In genomic region chr3:16059700-16060357, GRCh38 we compare ENCODE assay signal across 13 cellular contexts.
A peak's percentile ranks its signal among the peaks of the same experiment; 100 is the strongest.
DNase-seq lines count a peak whose midpoint lies in the region; ATAC-seq and TF ChIP-seq lines count a peak whose summit lies in the region.
"Had no signal": no experiment of that assay in that cellular context is flagged by ENCODE, and none has a peak within 500 bp of the region (broad histone marks: within the 10 kb centered on the region; RNA-seq: fewer than 3 reads in every experiment).

No MANE protein-coding gene starts in this region.

- DNase-seq in Caco-2 (no peak), body of pancreas (no peak), kidney glomerular epithelial cell (lab: John Stamatoyannopoulos, UW) (peak; percentile 28), NCI-H2227 (lab: John Stamatoyannopoulos, UW; ENCODE audit: unreplicated experiment) (no peak), inferior parietal cortex (ENCODE audit: extremely low spot score) (no peak)
- DNase-seq in activated CD4-positive, alpha-beta T cell treated with anti-CD3 and anti-CD28 coated beads for 48 hours, result no peak
- DNase-seq in stimulated activated naive CD8-positive, alpha-beta T cell treated with anti-CD3 and anti-CD28 coated beads, Interleukin-15, Interleukin-2, amounts not matched to agents 100 U/mL and 50 U/mL, for 24 hours, result no peak
- DNase-seq: activated CD4-positive, alpha-beta T cell treated with anti-CD3 and anti-CD28 coated beads, Interleukin-2, amount 50 U/mL, for 48 hours; DND-41; NCI-H1417 treated with DMSO at 0.1 percent for 48 hours; T-helper 1 cell had no signal

- H3K9ac ChIP-seq in skeletal muscle tissue (ENCODE audit: low read depth in 1 of 3, low read length in 3 of 3), result no peak overlapping the region

- H3K4me3 ChIP-seq in Caco-2 (ENCODE audit: low read depth, low read length), result no peak overlapping the region
- H3K4me3 ChIP-seq in body of pancreas, result no peak overlapping the region
- peak overlapping the region in 1 of 3 donors; percentile 3 for H3K4me3 ChIP-seq in skeletal muscle tissue (ENCODE audit: low read length in 3 of 3)

- no peaks in the 10 kb centered on the region for H3K27me3 Mint-ChIP-seq in Caco-2 (ENCODE audit: insufficient read depth, unreplicated experiment)

- intact Hi-C loops in Caco-2 (cut with micrococcal nuclease; ENCODE audit: unreplicated experiment), result loop anchor here (1.0 to 5.0 kb wide), 2 partner anchors 9 to 187 kb away; no protein-coding TSS in a partner anchor
- intact Hi-C loops in body of pancreas (cut with DNase I), result no loop called here

- H3K9me3 Mint-ChIP-seq in Caco-2 (ENCODE audit: unreplicated experiment), result peaks cover 9% of the 10 kb centered on the region
- H3K9me3 Mint-ChIP-seq: activated naive CD4-positive, alpha-beta T cell treated with anti-CD3 and anti-CD28 coated beads, Interleukin-2, amount 50 U/mL, for 24 hours had no signal

- no peak overlapping the region for H3K4me3 Mint-ChIP-seq in Caco-2 (ENCODE audit: unreplicated experiment)
- H3K4me3 Mint-ChIP-seq: activated naive CD4-positive, alpha-beta T cell treated with anti-CD3 and anti-CD28 coated beads, Interleukin-2, amount 50 U/mL, for 24 hours had no signal

- whole genome bisulfite sequencing in body of pancreas, 2 donors, result 75 to 76% methylated on average over 3 of the region's 3 CpGs

- peak overlapping the region in 3 of 4 donors; percentile 3 to 60 (median 7) for H3K27ac ChIP-seq in body of pancreas
- H3K27ac ChIP-seq in skeletal muscle tissue (ENCODE audit: low read depth, low read length), result peak overlapping the region; percentile 70

- TF ChIP-seq CTCF in Caco-2 (IDR thresholded peaks at IDR 0.05; ENCODE audit: insufficient read depth in 1 of 2, low read depth in 1 of 2, low read length in 1 of 2, severe bottlenecking in 1 of 2, unreplicated experiment in 1 of 2), result no peak
- TF ChIP-seq CTCF in body of pancreas (IDR thresholded peaks at IDR 0.05), result no peak

- POLR2A ChIA-PET in Caco-2 (lab: Charles Lee), result interaction anchor here (0.6 to 1.4 kb wide), 2 partner anchors 110 to 205 kb away, joined by 3 to 5 read pairs; partner anchors contain the start of genes DPH3 and OXNAD1

- no peaks in the 10 kb centered on the region for H3K36me3 Mint-ChIP-seq in Caco-2 (ENCODE audit: insufficient read depth, unreplicated experiment)
- H3K36me3 Mint-ChIP-seq: activated naive CD4-positive, alpha-beta T cell treated with anti-CD3 and anti-CD28 coated beads, Interleukin-2, amount 50 U/mL, for 24 hours had no signal

- H3K4me1 ChIP-seq in Caco-2 (peaks cover 12% of the 10 kb centered on the region), body of pancreas (no peaks in the 10 kb centered on the region), skeletal muscle tissue (ENCODE audit: control insufficient read depth in 3 of 3, insufficient read depth in 3 of 3, low read length in 3 of 3) (peaks cover 33 to 42% (median 42%) of the 10 kb centered on the region in 3 donors)

- peaks cover 24% of the 10 kb centered on the region for H3K4me1 Mint-ChIP-seq in Caco-2 (ENCODE audit: low read depth, unreplicated experiment)
- H3K4me1 Mint-ChIP-seq: activated naive CD4-positive, alpha-beta T cell treated with anti-CD3 and anti-CD28 coated beads, Interleukin-2, amount 50 U/mL, for 24 hours had no signal

- BruUV-seq in Caco-2 (replicated peaks; lab: Mats Ljungman, UMichigan), result no TSS peak

- no peak for TF ChIP-seq POLR2A in body of pancreas (IDR thresholded peaks at IDR 0.05)

- no peaks in the 10 kb centered on the region for H3K9me3 ChIP-seq in Caco-2
- no peaks in the 10 kb centered on the region for H3K9me3 ChIP-seq in body of pancreas
- no peaks in the 10 kb centered on the region for H3K9me3 ChIP-seq in skeletal muscle tissue (ENCODE audit: control insufficient read depth in 3 of 3, low read length in 3 of 3)

- H3K27me3 ChIP-seq in Caco-2 (replicated peaks; ENCODE audit: control insufficient read depth, insufficient read depth, low read length) (no peaks in the 10 kb centered on the region), body of pancreas (no peaks in the 10 kb centered on the region), skeletal muscle tissue (ENCODE audit: control insufficient read depth in 3 of 3, insufficient read depth in 3 of 3, low read length in 3 of 3) (no peaks in the 10 kb centered on the region)

- H3K36me3 ChIP-seq in Caco-2 (ENCODE audit: control insufficient read depth, insufficient read depth, low read length) (no peaks in the 10 kb centered on the region), body of pancreas (replicated peaks in 1 of 2; ENCODE audit: insufficient read depth in 1 of 2, low read depth in 2 of 2) (no peaks in the 10 kb centered on the region), skeletal muscle tissue (ENCODE audit: control insufficient read depth in 3 of 3, insufficient read depth in 3 of 3, low read length in 3 of 3) (no peaks in the 10 kb centered on the region)

- H3K27ac Mint-ChIP-seq in Caco-2 (ENCODE audit: unreplicated experiment), result peak overlapping the region; percentile 70
- H3K27ac Mint-ChIP-seq: activated naive CD4-positive, alpha-beta T cell treated with anti-CD3 and anti-CD28 coated beads, Interleukin-2, amount 50 U/mL, for 24 hours had no signal

- CTCF ChIA-PET in Caco-2 (lab: Charles Lee), result interaction anchor here (0.6 kb wide), 1 partner anchor 180 kb away, joined by 3 read pairs; no protein-coding TSS in a partner anchor

- no peak for ATAC-seq in body of pancreas
- ATAC-seq in stimulated activated naive CD8-positive, alpha-beta T cell treated with anti-CD3 and anti-CD28 coated beads, Interleukin-15, Interleukin-2, amounts not matched to agents 100 U/mL and 50 U/mL, for 24 hours, result no peak
